Comparison of ENCODE assay signal across 1 cellular context in genomic region chr12:124651508-124652273, GRCh38.
TF ChIP-seq lines count a peak whose summit lies in the region.

No MANE protein-coding gene starts in this region.

TF ChIP-seq in K562, 482 proteins besides CTCF, POLR2A, EP300 and RAD21 (continued from another document):
- TF ChIP-seq, protein P1, sequence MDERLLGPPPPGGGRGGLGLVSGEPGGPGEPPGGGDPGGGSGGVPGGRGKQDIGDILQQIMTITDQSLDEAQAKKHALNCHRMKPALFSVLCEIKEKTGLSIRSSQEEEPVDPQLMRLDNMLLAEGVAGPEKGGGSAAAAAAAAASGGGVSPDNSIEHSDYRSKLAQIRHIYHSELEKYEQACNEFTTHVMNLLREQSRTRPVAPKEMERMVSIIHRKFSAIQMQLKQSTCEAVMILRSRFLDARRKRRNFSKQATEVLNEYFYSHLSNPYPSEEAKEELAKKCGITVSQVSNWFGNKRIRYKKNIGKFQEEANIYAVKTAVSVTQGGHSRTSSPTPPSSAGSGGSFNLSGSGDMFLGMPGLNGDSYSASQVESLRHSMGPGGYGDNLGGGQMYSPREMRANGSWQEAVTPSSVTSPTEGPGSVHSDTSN (CRISPR knock-in tag; IDR thresholded peaks at IDR 0.05; ENCODE audit: low read depth): no peak
- TF ChIP-seq, protein P1 (tag; conservative IDR thresholded peaks at IDR 0.05; ENCODE audit: low read depth): no peak
- TF ChIP-seq TFE3 (CRISPR knock-in tag; IDR thresholded peaks at IDR 0.05): no peak
- TF ChIP-seq, protein P2, sequence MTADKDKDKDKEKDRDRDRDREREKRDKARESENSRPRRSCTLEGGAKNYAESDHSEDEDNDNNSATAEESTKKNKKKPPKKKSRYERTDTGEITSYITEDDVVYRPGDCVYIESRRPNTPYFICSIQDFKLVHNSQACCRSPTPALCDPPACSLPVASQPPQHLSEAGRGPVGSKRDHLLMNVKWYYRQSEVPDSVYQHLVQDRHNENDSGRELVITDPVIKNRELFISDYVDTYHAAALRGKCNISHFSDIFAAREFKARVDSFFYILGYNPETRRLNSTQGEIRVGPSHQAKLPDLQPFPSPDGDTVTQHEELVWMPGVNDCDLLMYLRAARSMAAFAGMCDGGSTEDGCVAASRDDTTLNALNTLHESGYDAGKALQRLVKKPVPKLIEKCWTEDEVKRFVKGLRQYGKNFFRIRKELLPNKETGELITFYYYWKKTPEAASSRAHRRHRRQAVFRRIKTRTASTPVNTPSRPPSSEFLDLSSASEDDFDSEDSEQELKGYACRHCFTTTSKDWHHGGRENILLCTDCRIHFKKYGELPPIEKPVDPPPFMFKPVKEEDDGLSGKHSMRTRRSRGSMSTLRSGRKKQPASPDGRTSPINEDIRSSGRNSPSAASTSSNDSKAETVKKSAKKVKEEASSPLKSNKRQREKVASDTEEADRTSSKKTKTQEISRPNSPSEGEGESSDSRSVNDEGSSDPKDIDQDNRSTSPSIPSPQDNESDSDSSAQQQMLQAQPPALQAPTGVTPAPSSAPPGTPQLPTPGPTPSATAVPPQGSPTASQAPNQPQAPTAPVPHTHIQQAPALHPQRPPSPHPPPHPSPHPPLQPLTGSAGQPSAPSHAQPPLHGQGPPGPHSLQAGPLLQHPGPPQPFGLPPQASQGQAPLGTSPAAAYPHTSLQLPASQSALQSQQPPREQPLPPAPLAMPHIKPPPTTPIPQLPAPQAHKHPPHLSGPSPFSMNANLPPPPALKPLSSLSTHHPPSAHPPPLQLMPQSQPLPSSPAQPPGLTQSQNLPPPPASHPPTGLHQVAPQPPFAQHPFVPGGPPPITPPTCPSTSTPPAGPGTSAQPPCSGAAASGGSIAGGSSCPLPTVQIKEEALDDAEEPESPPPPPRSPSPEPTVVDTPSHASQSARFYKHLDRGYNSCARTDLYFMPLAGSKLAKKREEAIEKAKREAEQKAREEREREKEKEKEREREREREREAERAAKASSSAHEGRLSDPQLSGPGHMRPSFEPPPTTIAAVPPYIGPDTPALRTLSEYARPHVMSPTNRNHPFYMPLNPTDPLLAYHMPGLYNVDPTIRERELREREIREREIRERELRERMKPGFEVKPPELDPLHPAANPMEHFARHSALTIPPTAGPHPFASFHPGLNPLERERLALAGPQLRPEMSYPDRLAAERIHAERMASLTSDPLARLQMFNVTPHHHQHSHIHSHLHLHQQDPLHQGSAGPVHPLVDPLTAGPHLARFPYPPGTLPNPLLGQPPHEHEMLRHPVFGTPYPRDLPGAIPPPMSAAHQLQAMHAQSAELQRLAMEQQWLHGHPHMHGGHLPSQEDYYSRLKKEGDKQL (CRISPR knock-in tag; IDR thresholded peaks at IDR 0.05; ENCODE audit: borderline replicate concordance): no peak
- no peak for TF ChIP-seq ZBTB5 (IDR thresholded peaks at IDR 0.05)
- no peak for TF ChIP-seq FUS (optimal IDR thresholded peaks at IDR 0.05; ENCODE audit: low read depth, low read length)
- TF ChIP-seq MNT (conservative IDR thresholded peaks at IDR 0.05): no peak
- TF ChIP-seq BCOR (IDR thresholded peaks at IDR 0.05): peak; percentile 94
- TF ChIP-seq OTX1 (CRISPR knock-in tag; IDR thresholded peaks at IDR 0.05): no peak
- no peak for TF ChIP-seq LCOR (CRISPR knock-in tag; IDR thresholded peaks at IDR 0.05)
- TF ChIP-seq ATF2 (CRISPR knock-in tag; IDR thresholded peaks at IDR 0.05): no peak
- TF ChIP-seq CCAR2 (IDR thresholded peaks at IDR 0.05; ENCODE audit: low read depth, low read length): no peak
- TF ChIP-seq RCOR1 (IDR thresholded peaks at IDR 0.05; ENCODE audit: borderline replicate concordance in 1 of 2, low read depth in 2 of 2, low read length in 2 of 2): peak in 1 of 2 experiments; percentile 32; a peak in 1 of 4 replicates
- TF ChIP-seq CBX8 (IDR thresholded peaks at IDR 0.05; ENCODE audit: borderline replicate concordance, extremely low read depth, low read depth, low read length, poor library complexity, severe bottlenecking): no peak
- TF ChIP-seq CTBP1 (IDR thresholded peaks at IDR 0.05; ENCODE audit: borderline replicate concordance): no peak
- TF ChIP-seq, protein P3, sequence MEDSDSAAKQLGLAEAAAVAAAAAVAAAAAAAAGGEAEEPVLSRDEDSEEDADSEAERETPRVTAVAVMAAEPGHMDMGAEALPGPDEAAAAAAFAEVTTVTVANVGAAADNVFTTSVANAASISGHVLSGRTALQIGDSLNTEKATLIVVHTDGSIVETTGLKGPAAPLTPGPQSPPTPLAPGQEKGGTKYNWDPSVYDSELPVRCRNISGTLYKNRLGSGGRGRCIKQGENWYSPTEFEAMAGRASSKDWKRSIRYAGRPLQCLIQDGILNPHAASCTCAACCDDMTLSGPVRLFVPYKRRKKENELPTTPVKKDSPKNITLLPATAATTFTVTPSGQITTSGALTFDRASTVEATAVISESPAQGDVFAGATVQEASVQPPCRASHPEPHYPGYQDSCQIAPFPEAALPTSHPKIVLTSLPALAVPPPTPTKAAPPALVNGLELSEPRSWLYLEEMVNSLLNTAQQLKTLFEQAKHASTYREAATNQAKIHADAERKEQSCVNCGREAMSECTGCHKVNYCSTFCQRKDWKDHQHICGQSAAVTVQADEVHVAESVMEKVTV (CRISPR knock-in tag; IDR thresholded peaks at IDR 0.05): no peak
- no peak for TF ChIP-seq MAZ (CRISPR knock-in tag; conservative IDR thresholded peaks at IDR 0.05 in 1 of 2, IDR thresholded peaks at IDR 0.05 in 1 of 2)
- TF ChIP-seq EHMT2 (IDR thresholded peaks at IDR 0.05): no peak
- TF ChIP-seq MBD2 (IDR thresholded peaks at IDR 0.05; ENCODE audit: borderline replicate concordance, low read depth): no peak
- TF ChIP-seq ZNF3 (CRISPR knock-in tag; IDR thresholded peaks at IDR 0.05): no peak
- no peak for TF ChIP-seq STAT5B (CRISPR knock-in tag; IDR thresholded peaks at IDR 0.05)
- no peak for TF ChIP-seq NCOR1 (IDR thresholded peaks at IDR 0.05)
- TF ChIP-seq GABPB1 (CRISPR knock-in tag; IDR thresholded peaks at IDR 0.05): no peak
- 0 out of 2 replicates have a peak, but pooled peaks have one; percentile 8 for TF ChIP-seq CBFA2T2 (conservative IDR thresholded peaks at IDR 0.05)
- TF ChIP-seq SMAD2 (IDR thresholded peaks at IDR 0.05; ENCODE audit: low read depth, low read length): no peak
- no peak for TF ChIP-seq XRCC5 (IDR thresholded peaks at IDR 0.05; ENCODE audit: low read depth, low read length)
- TF ChIP-seq ZNF76 (CRISPR knock-in tag; IDR thresholded peaks at IDR 0.05; ENCODE audit: borderline replicate concordance): no peak
- TF ChIP-seq, protein P4, sequence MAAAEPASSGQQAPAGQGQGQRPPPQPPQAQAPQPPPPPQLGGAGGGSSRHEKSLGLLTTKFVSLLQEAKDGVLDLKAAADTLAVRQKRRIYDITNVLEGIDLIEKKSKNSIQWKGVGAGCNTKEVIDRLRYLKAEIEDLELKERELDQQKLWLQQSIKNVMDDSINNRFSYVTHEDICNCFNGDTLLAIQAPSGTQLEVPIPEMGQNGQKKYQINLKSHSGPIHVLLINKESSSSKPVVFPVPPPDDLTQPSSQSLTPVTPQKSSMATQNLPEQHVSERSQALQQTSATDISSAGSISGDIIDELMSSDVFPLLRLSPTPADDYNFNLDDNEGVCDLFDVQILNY (CRISPR knock-in tag; IDR thresholded peaks at IDR 0.05): no peak
- no peak for TF ChIP-seq SRSF7 (optimal IDR thresholded peaks at IDR 0.05; ENCODE audit: low read depth, low read length)
- no peak for TF ChIP-seq ZNF778 (CRISPR knock-in tag; IDR thresholded peaks at IDR 0.05)
- no peak for TF ChIP-seq HNRNPUL1 (IDR thresholded peaks at IDR 0.05; ENCODE audit: low read length)
- TF ChIP-seq ZNF23 (CRISPR knock-in tag; IDR thresholded peaks at IDR 0.05): no peak
- no peak for TF ChIP-seq CREB1 (IDR thresholded peaks at IDR 0.05)
- TF ChIP-seq CREB1 (CRISPR knock-in tag; IDR thresholded peaks at IDR 0.05): no peak
- TF ChIP-seq ZNF592 (IDR thresholded peaks at IDR 0.05): no peak
- peak; percentile 91 for TF ChIP-seq RBM25 (IDR thresholded peaks at IDR 0.05; ENCODE audit: low read depth, low read length, severe bottlenecking)
- peak; percentile 71 to 86; a peak in 3 of 4 replicates for TF ChIP-seq KDM1A (IDR thresholded peaks at IDR 0.05)
- TF ChIP-seq ETV6 (IDR thresholded peaks at IDR 0.05; ENCODE audit: borderline replicate concordance in 1 of 2, low read depth in 2 of 2, low read length in 1 of 2): no peak
- TF ChIP-seq ETV6 (CRISPR knock-in tag; IDR thresholded peaks at IDR 0.05; ENCODE audit: borderline replicate concordance): no peak
- TF ChIP-seq RBM15 (IDR thresholded peaks at IDR 0.05; ENCODE audit: insufficient read depth, low read length): no peak
